Comparison of ENCODE assay signal across 24 cellular contexts in the genomic region with DNA sequence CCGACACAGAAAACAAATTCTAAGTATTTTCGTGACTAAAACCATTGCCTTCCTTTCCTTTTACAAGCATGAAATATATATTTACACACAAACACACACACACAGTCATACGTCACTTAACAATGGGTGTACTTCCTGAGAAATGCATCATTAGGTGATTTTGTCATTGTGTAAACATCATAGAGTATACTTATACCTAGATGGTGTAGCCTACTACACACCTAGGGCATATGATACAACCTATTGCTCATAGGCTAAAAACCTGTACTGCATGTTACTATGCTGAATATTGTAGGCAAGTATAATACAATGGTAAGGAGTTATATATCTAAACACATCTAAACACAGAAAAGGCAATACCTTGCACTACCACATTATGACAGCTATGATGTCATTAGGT. TPM values are rescaled to one million over a fixed set of nuclear protein-coding genes. Genes with fewer than 3 reads are reported as not detected.
DNase-seq lines count a peak whose midpoint lies in the region; ATAC-seq, FAIRE-seq and TF ChIP-seq lines count a peak whose summit lies in the region.
"Had no signal": no experiment of that assay in that cellular context is flagged by ENCODE, and none has a peak within 500 bp of the region (broad histone marks: within the 10 kb centered on the region; RNA-seq: fewer than 3 reads in every experiment).

No MANE protein-coding gene starts in this region.

- TF ChIP-seq CTCF in HepG2 (CRISPR knock-in tag; IDR thresholded peaks at IDR 0.05) (no peak), right lobe of liver (IDR thresholded peaks at IDR 0.05) (no peak), K562 (IDR thresholded peaks at IDR 0.05 in 2 of 3, conservative IDR thresholded peaks at IDR 0.05 in 1 of 3; ENCODE audit: insufficient read depth in 2 of 3, low read depth in 1 of 3, low read length in 3 of 3) (no peak), uterus (IDR thresholded peaks at IDR 0.05) (no peak)

- TF ChIP-seq RAD21 in HepG2 (CRISPR knock-in tag; IDR thresholded peaks at IDR 0.05) (no peak), K562 (CRISPR knock-in tag; conservative IDR thresholded peaks at IDR 0.05 in 1 of 2, IDR thresholded peaks at IDR 0.05 in 1 of 2) (no peak)

- BruUV-seq in HepG2 (replicated peaks; lab: Mats Ljungman, UMichigan) = no TSS peak
- no TSS peak for BruUV-seq in K562 (replicated peaks; lab: Mats Ljungman, UMichigan)

- in situ Hi-C loops in HepG2 (cut with HindIII; ENCODE audit: extremely low pct_ligation_motif_present, low pct_unique_long_range_greater_than_20kb) (no loop called here), K562 (cut with MboI) (no loop called here)

- H3K9me1 ChIP-seq in K562 (ENCODE audit: control insufficient read depth, insufficient read depth, low read length) = no peaks in the 10 kb centered on the region

- H3K4me2 ChIP-seq in HepG2 (ENCODE audit: low read depth, low read length) = no peak overlapping the region
- no peak overlapping the region for H3K4me2 ChIP-seq in K562 (ENCODE audit: insufficient read depth, low read length)
- H3K4me2 ChIP-seq: BLaER1, GM23338 had no signal

- H3K36me3 ChIP-seq in HepG2 (replicated peaks in 1 of 2; ENCODE audit: control insufficient read depth in 1 of 2, insufficient read depth in 2 of 2, low read length in 2 of 2) = no peaks in the 10 kb centered on the region
- no peaks in the 10 kb centered on the region for H3K36me3 ChIP-seq in right lobe of liver
- peaks cover 30% of the 10 kb centered on the region for H3K36me3 ChIP-seq in K562 (ENCODE audit: control insufficient read depth, insufficient read depth, low read length)
- H3K36me3 ChIP-seq in uterus = no peaks in the 10 kb centered on the region
- H3K36me3 ChIP-seq: BLaER1 had no signal

- TF ChIP-seq POLR2A in HepG2 (IDR thresholded peaks at IDR 0.05; ENCODE audit: insufficient read depth in 1 of 2, low read depth in 2 of 2, low read length in 2 of 2) (no peak), right lobe of liver (IDR thresholded peaks at IDR 0.05) (no peak), K562 (conservative IDR thresholded peaks at IDR 0.05) (no peak), uterus (IDR thresholded peaks at IDR 0.05) (no peak)

- H3K27me3 ChIP-seq in HepG2 (ENCODE audit: control insufficient read depth in 1 of 2, insufficient read depth in 2 of 2, low read length in 2 of 2) = no peaks in the 10 kb centered on the region
- H3K27me3 ChIP-seq in right lobe of liver = no peaks in the 10 kb centered on the region
- H3K27me3 ChIP-seq in K562 (ENCODE audit: control insufficient read depth in 2 of 2, insufficient read depth in 2 of 2, low read length in 2 of 2) = no peaks in the 10 kb centered on the region
- no peaks in the 10 kb centered on the region for H3K27me3 ChIP-seq in uterus
- H3K27me3 ChIP-seq: BLaER1 had no signal

- DNase-seq in HepG2 (ENCODE audit: low spot score) (no peak), right lobe of liver (no peak), NCI-H69 (lab: John Stamatoyannopoulos, UW) (peak; percentile 0), K562 (ENCODE audit: extremely low read depth in 1 of 4, low spot score in 3 of 4) (no peak), frontal cortex (ENCODE audit: low spot score in 2 of 2) (no peak), uterus (no peak)
- DNase-seq: 8988T; CD4-positive, alpha-beta memory T cell; DMS79 treated with DMSO at 0.1 percent for 48 hours; GF-D8; HCEC 1CT; HFFc6; KG1 had no signal

- no peaks in the 10 kb centered on the region for H4K20me1 ChIP-seq in HepG2 (ENCODE audit: insufficient read depth, low read length)
- no peaks in the 10 kb centered on the region for H4K20me1 ChIP-seq in K562 (replicated peaks; ENCODE audit: control insufficient read depth, insufficient read depth, low read length)
- H4K20me1 ChIP-seq: BLaER1 had no signal

- H3K27ac ChIP-seq in HepG2 (ENCODE audit: extremely low read length, insufficient read depth, low read length) = no peak overlapping the region
- H3K27ac ChIP-seq in right lobe of liver = no peak overlapping the region
- no peak overlapping the region; the same call in 2 of the 3 replicates for H3K27ac ChIP-seq in K562 (ENCODE audit: extremely low read depth, low read depth, low read length)
- H3K27ac ChIP-seq in uterus = no peak overlapping the region
- H3K27ac ChIP-seq: BLaER1 had no signal

- FAIRE-seq in HepG2 (lab: Jason Lieb, UNC) (no peak), K562 (lab: Jason Lieb, UNC) (no peak), frontal cortex (lab: Jason Lieb, UNC) (no peak)
- FAIRE-seq: GM12878, GM19239, H54, HTR-8/SVneo had no signal

- intact Hi-C loops in HepG2 (cut with micrococcal nuclease; ENCODE audit: unreplicated experiment) = no loop called here
- intact Hi-C loops in right lobe of liver (cut with DNase I) = no loop called here
- intact Hi-C loops in K562 (cut with micrococcal nuclease) = no loop called here
- intact Hi-C loops in uterus (cut with DNase I; ENCODE audit: low total_unique reads) = no loop called here

- H3K79me2 ChIP-seq in HepG2 (ENCODE audit: insufficient read depth, low read length) = no peaks in the 10 kb centered on the region
- H3K79me2 ChIP-seq in K562 (ENCODE audit: control insufficient read depth, insufficient read depth, low read length) = no peaks in the 10 kb centered on the region; the same call in 1 of the 3 replicates

- H3K9ac ChIP-seq in HepG2 (ENCODE audit: insufficient read depth, low read depth, low read length) = no peak overlapping the region
- H3K9ac ChIP-seq in K562 (ENCODE audit: insufficient read depth in 1 of 2, low read depth in 2 of 2, low read length in 2 of 2) = no peak overlapping the region
- H3K9ac ChIP-seq: BLaER1 had no signal

- POLR2A ChIA-PET in HepG2 (lab: Yijun Ruan, JAX) (no interaction called here), K562 (lab: Yijun Ruan, JAX) (interaction anchor here (1.7 kb wide), 1 partner anchor 12 kb away, joined by 8 read pairs; no protein-coding TSS in a partner anchor)

- WGBS in HepG2 (ENCODE audit: low lambda C conversion rate) = 7% methylated on average over 3 of the region's 3 CpGs
- 53% methylated on average over 3 of the region's 3 CpGs for WGBS in right lobe of liver (ENCODE audit: insufficient coverage, low coverage, low lambda C conversion rate, missing lambda C conversion rate)
- WGBS in K562 (ENCODE audit: insufficient coverage, low coverage, missing lambda C conversion rate) = 74% methylated on average over 3 of the region's 3 CpGs

- H2AFZ ChIP-seq in HepG2 (ENCODE audit: low read length) = no peak overlapping the region
- peak overlapping the region; percentile 47; the same call in 1 of the 2 replicates for H2AFZ ChIP-seq in K562 (ENCODE audit: low read depth, low read length)
- H2AFZ ChIP-seq: GM23338 had no signal

- CTCF ChIA-PET in HepG2 (lab: Yijun Ruan, JAX; ENCODE audit: low intra/inter-chr PET ratio, low total read pairs) = no interaction called here
- CTCF ChIA-PET in K562 (lab: Yijun Ruan, JAX; ENCODE audit: low intra/inter-chr PET ratio) = no interaction called here

- H3K4me3 ChIP-seq in HepG2 (replicated peaks in 1 of 3; ENCODE audit: insufficient read depth in 1 of 3, low read depth in 2 of 3, low read length in 3 of 3) = no peak overlapping the region
- H3K4me3 ChIP-seq in right lobe of liver = no peak overlapping the region
- no peak overlapping the region for H3K4me3 ChIP-seq in K562
- no peak overlapping the region for H3K4me3 ChIP-seq in uterus
- H3K4me3 ChIP-seq: BLaER1, GM12878, GM23338 had no signal

- H3K9me3 ChIP-seq in HepG2 (ENCODE audit: low read length) (no peaks in the 10 kb centered on the region), right lobe of liver (no peaks in the 10 kb centered on the region), K562 (replicated peaks; ENCODE audit: control insufficient read depth, insufficient read depth, low read depth, low read length) (no peaks in the 10 kb centered on the region; the same call in 1 of the 2 replicates), uterus (no peaks in the 10 kb centered on the region)
- H3K9me3 ChIP-seq: BLaER1 had no signal

- ATAC-seq in HepG2 (no peak), right lobe of liver (no peak), K562 (no peak; the same call in 1 of the 3 replicates), esophagus mucosa (peak; percentile 60), GM21786 (IDR thresholded peaks at IDR 0.05; ENCODE audit: unreplicated experiment) (no peak)
- ATAC-seq: GM12878, GM23338 had no signal

- TF ChIP-seq EP300 in HepG2 (IDR thresholded peaks at IDR 0.05; ENCODE audit: low read depth in 2 of 2, low read length in 2 of 2) (no peak), HepG2 (CRISPR knock-in tag; IDR thresholded peaks at IDR 0.05; ENCODE audit: borderline replicate concordance) (no peak), K562 (IDR thresholded peaks at IDR 0.05; ENCODE audit: low read length) (no peak)

- H3K4me1 ChIP-seq in HepG2 (ENCODE audit: insufficient read depth, low read length) (no peaks in the 10 kb centered on the region), right lobe of liver (no peaks in the 10 kb centered on the region), K562 (replicated peaks in 1 of 2; ENCODE audit: control insufficient read depth in 2 of 2, insufficient read depth in 2 of 2, low read length in 2 of 2) (peaks cover 12 to 30% of the 10 kb centered on the region in 2 experiments), uterus (no peaks in the 10 kb centered on the region)
- H3K4me1 ChIP-seq: BLaER1 had no signal

RNA-seq across cellular contexts. Expression of a gene that starts 28.6 kb away (rescaled TPM):
- total RNA-seq in HepG2 (2016; rRNA removed; fragmentation: Illumina TruSeq; extraction: Trizol) (not detected in 2 replicates), right lobe of liver (not detected), K562 (2014; rRNA removed) (4.9 and 5.2 TPM in 2 replicates), K562 (2014; rRNA removed; fragmentation: Illumina TruSeq; extraction: Trizol) (8.9 and 9.0 TPM in 2 replicates), K562 (2015; rRNA removed; fragmentation: Illumina TruSeq; extraction: Trizol) (9.6 and 9.8 TPM in 2 replicates), K562 (2021) (4.9 and 5.6 TPM in 2 replicates), esophagus mucosa (0.16 TPM), frontal cortex (under 0.01 TPM), uterus (1 to 10 TPM in 1 of 4 donors, not detected in 3; 1.7 TPM)
- not detected in 2 replicates for total RNA-seq in HepG2 (2016; cell fraction: cytosol; rRNA removed; fragmentation: Illumina TruSeq; extraction: Trizol; ENCODE audit: low read depth)
- total RNA-seq in HepG2 (2016; cell fraction: insoluble cytoplasmic fraction; rRNA removed; fragmentation: Illumina TruSeq; extraction: Trizol) = not detected in 2 replicates
- not detected in 2 replicates for total RNA-seq in HepG2 (2016; cell fraction: membrane; rRNA removed; fragmentation: Illumina TruSeq; extraction: Trizol)
- not detected in 2 replicates for total RNA-seq in HepG2 (2016; cell fraction: nucleus; rRNA removed; fragmentation: Illumina TruSeq; extraction: Trizol)
- polyA plus RNA-seq in HepG2 (2011; rRNA removed) (not detected in 2 replicates), K562 (2011; rRNA removed) (5.0 and 9.1 TPM in 2 replicates), K562 (2014; fragmentation: Illumina TruSeq; extraction: Trizol) (7.0 and 9.7 TPM in 2 replicates), K562 (2014; fragmentation: Nextera tagmentation; extraction: Ambion mirVana) (1 to 10 TPM; 1.5 to 2.3 TPM), K562 (2014; rRNA removed) (5.4 and 6.0 TPM in 2 replicates)
- polyA plus RNA-seq in HepG2 (2011; cell fraction: cytosol; rRNA removed) = not detected in 2 replicates
- polyA plus RNA-seq in HepG2 (2011; cell fraction: nucleus; rRNA removed) = not detected in 2 replicates
- not detected in 2 replicates for polyA plus RNA-seq in HepG2 (2012)
- not detected in 2 replicates for polyA plus RNA-seq in HepG2 (2016; cell fraction: cytosol; fragmentation: Illumina TruSeq; extraction: Trizol; ENCODE audit: low read depth)
- not detected in 2 replicates for polyA plus RNA-seq in HepG2 (2016; cell fraction: insoluble cytoplasmic fraction; fragmentation: Illumina TruSeq; extraction: Trizol; ENCODE audit: low read depth)
- not detected in 2 replicates for polyA plus RNA-seq in HepG2 (2016; cell fraction: membrane; fragmentation: Illumina TruSeq; extraction: Trizol; ENCODE audit: low read depth)
- polyA plus RNA-seq in HepG2 (2016; cell fraction: nucleus; fragmentation: Illumina TruSeq; extraction: Trizol; ENCODE audit: insufficient read depth, low read depth) = not detected in 2 replicates
- polyA minus RNA-seq in HepG2 (2011; rRNA and poly(A)+ RNA removed; ENCODE audit: low replicate concordance) = 0.02 TPM in 1 of 2 replicates, not detected in the other
- not detected in 2 replicates for polyA minus RNA-seq in HepG2 (2011; cell fraction: cytosol; rRNA and poly(A)+ RNA removed)
- polyA minus RNA-seq in HepG2 (2011; cell fraction: nucleus; rRNA and poly(A)+ RNA removed) = not detected in 2 replicates
- 14.8 and 40.0 TPM in 2 replicates for total RNA-seq in K562 (2011; cell fraction: chromatin; rRNA removed; ENCODE audit: low replicate concordance)
- 7.8 and 10.9 TPM in 2 replicates for total RNA-seq in K562 (2011; cell fraction: nucleolus; rRNA removed)
- 12.6 and 15.3 TPM in 2 replicates for total RNA-seq in K562 (2011; cell fraction: nucleoplasm; rRNA removed)
- polyA plus RNA-seq in K562 (2011; cell fraction: cytosol; rRNA removed) = 1.9 and 2.1 TPM in 2 replicates
- 13.9 and 18.1 TPM in 2 replicates for polyA plus RNA-seq in K562 (2011; cell fraction: nucleus; rRNA removed)
- 3.6 and 3.9 TPM in 2 replicates for polyA plus RNA-seq in K562 (2012)
- 10.0 and 14.7 TPM in 2 replicates for polyA minus RNA-seq in K562 (2011; rRNA and poly(A)+ RNA removed)
- polyA minus RNA-seq in K562 (2011; cell fraction: cytosol; rRNA and poly(A)+ RNA removed) = 1.7 and 3.6 TPM in 2 replicates
- polyA minus RNA-seq in K562 (2011; cell fraction: nucleus; rRNA and poly(A)+ RNA removed) = 13.2 and 15.4 TPM in 2 replicates
- total RNA-seq: CD4-positive, alpha-beta memory T cell; HFFc6 had no signal
- polyA plus RNA-seq: AG04450; CD14-positive monocyte; CD4-positive, alpha-beta memory T cell; IgD-negative memory B cell had no signal
